Comparison of ENCODE assay signal across 30 cellular contexts in genomic region chr17:1120596-1121441, GRCh38. TPM values are rescaled to one million over a fixed set of nuclear protein-coding genes. Genes with fewer than 3 reads are reported as not detected.
A peak's percentile ranks its signal among the peaks of the same experiment; 100 is the strongest.
DNase-seq lines count a peak whose midpoint lies in the region; ATAC-seq and TF ChIP-seq lines count a peak whose summit lies in the region.
"Had no signal": no experiment of that assay in that cellular context is flagged by ENCODE, and none has a peak within 500 bp of the region (broad histone marks: within the 10 kb centered on the region; RNA-seq: fewer than 3 reads in every experiment).

No MANE protein-coding gene starts in this region.

- peaks cover 16% of the 10 kb centered on the region for H3K4me1 Mint-ChIP-seq in activated T-cell treated with anti-CD3 and anti-CD28 coated beads, Interleukin-2, amount 50 U/mL, for 72 hours (ENCODE audit: low read depth)
- peaks cover 7% of the 10 kb centered on the region for H3K4me1 Mint-ChIP-seq in activated T-cell treated with anti-CD3 and anti-CD28 coated beads, Interleukin-2, amount 50 U/mL, for 24 hours (ENCODE audit: low read depth)
- peaks cover 31% of the 10 kb centered on the region for H3K4me1 Mint-ChIP-seq in central memory CD8-positive, alpha-beta T cell

- no peak overlapping the region for H3K4me3 ChIP-seq in upper lobe of right lung
- H3K4me3 ChIP-seq: SJSA1, skin epidermis, stomach, tibial artery had no signal

- no peaks in the 10 kb centered on the region for H3K36me3 ChIP-seq in upper lobe of right lung
- H3K36me3 ChIP-seq: brain microvascular endothelial cell, SJSA1 had no signal

- H3K9me3 ChIP-seq in upper lobe of right lung = no peaks in the 10 kb centered on the region
- H3K9me3 ChIP-seq: SJSA1, stomach, tibial artery had no signal

- no peak overlapping the region for H3K4me3 Mint-ChIP-seq in activated T-cell treated with anti-CD3 and anti-CD28 coated beads, Interleukin-2, amount 50 U/mL, for 72 hours
- H3K4me3 Mint-ChIP-seq in activated T-cell treated with anti-CD3 and anti-CD28 coated beads, Interleukin-2, amount 50 U/mL, for 24 hours = no peak overlapping the region
- peak overlapping the region; percentile 35 for H3K4me3 Mint-ChIP-seq in central memory CD8-positive, alpha-beta T cell
- H3K4me3 Mint-ChIP-seq: activated T-cell treated with anti-CD3 and anti-CD28 coated beads, Interleukin-2, amount 50 U/mL, for 4 hours; B cell; H9; IgD-negative memory B cell had no signal

- no peaks in the 10 kb centered on the region for H3K27me3 ChIP-seq in upper lobe of right lung
- H3K27me3 ChIP-seq: brain microvascular endothelial cell, SJSA1, stomach, tibial artery had no signal

- no peak for DNase-seq in activated T-cell treated with anti-CD3 and anti-CD28 coated beads, Interleukin-2, amount 50 U/mL, for 72 hours
- DNase-seq in activated T-cell treated with anti-CD3 and anti-CD28 coated beads, Interleukin-2, amount 50 U/mL, for 24 hours = no peak
- peak in 1 of 2 donors; percentile 45 for DNase-seq in central memory CD8-positive, alpha-beta T cell (ENCODE audit: low spot score in 2 of 2)
- peak; percentile 75 for DNase-seq in myocyte (ENCODE audit: low read depth)
- DNase-seq in upper lobe of right lung = no peak
- no peak for DNase-seq in SW 1271 (lab: John Stamatoyannopoulos, UW)
- no peak for DNase-seq in OCI-M1 (lab: John Stamatoyannopoulos, UW)
- DNase-seq: activated CD8-positive, alpha-beta memory T cell treated with anti-CD3 and anti-CD28 coated beads for 24 hours; activated naive CD4-positive, alpha-beta T cell; activated T-cell treated with anti-CD3 and anti-CD28 coated beads, Interleukin-2, amount 50 U/mL, for 4 hours; brain microvascular endothelial cell; effector CD4-positive, alpha-beta T cell; H9; head of caudate nucleus; mesenchymal stem cell; NCI-H1105; NCI-H2029; NCI-H2227 treated with DMSO at 0.1 percent for 48 hours; NCI-H69; occipital lobe; RPMI8226; stomach; T-helper 1 cell; tibial artery had no signal

- intact Hi-C loops in upper lobe of right lung (cut with DNase I) = loop anchor here (5.0 kb wide), 1 partner anchor 61 kb away; no protein-coding TSS in a partner anchor

- H3K9me3 Mint-ChIP-seq in activated T-cell treated with anti-CD3 and anti-CD28 coated beads, Interleukin-2, amount 50 U/mL, for 72 hours = no peaks in the 10 kb centered on the region
- no peaks in the 10 kb centered on the region for H3K9me3 Mint-ChIP-seq in activated T-cell treated with anti-CD3 and anti-CD28 coated beads, Interleukin-2, amount 50 U/mL, for 24 hours
- no peaks in the 10 kb centered on the region for H3K9me3 Mint-ChIP-seq in central memory CD8-positive, alpha-beta T cell
- H3K9me3 Mint-ChIP-seq: activated T-cell treated with anti-CD3 and anti-CD28 coated beads, Interleukin-2, amount 50 U/mL, for 4 hours; IgD-negative memory B cell had no signal

- peak overlapping the region; percentile 14 for H3K27ac ChIP-seq in upper lobe of right lung
- H3K27ac ChIP-seq: brain microvascular endothelial cell, SJSA1, tibial artery had no signal

- TF ChIP-seq CTCF in upper lobe of right lung (IDR thresholded peaks at IDR 0.05) = no peak

- H3K4me1 ChIP-seq in upper lobe of right lung = peaks cover 20% of the 10 kb centered on the region

- peak; percentile 26 to 44 for ATAC-seq in activated T-cell treated with anti-CD3 and anti-CD28 coated beads, Interleukin-2, amount 50 U/mL, for 72 hours (replicated peaks in 1 of 2)
- ATAC-seq in central memory CD8-positive, alpha-beta T cell (replicated peaks; ENCODE audit: extremely low read depth, poor library complexity, severe bottlenecking) = peak; percentile 88
- no peak for ATAC-seq in upper lobe of right lung
- no peak for ATAC-seq in GM21381 (IDR thresholded peaks at IDR 0.05; ENCODE audit: unreplicated experiment)
- ATAC-seq: activated CD4-positive, CD25-positive, alpha-beta regulatory T cell treated with anti-CD3 and anti-CD28 coated beads, Interleukin-2, amount 50 U/mL, for 24 hours; activated T-cell treated with anti-CD3 and anti-CD28 coated beads, Interleukin-2, amount 50 U/mL, for 4 hours had no signal

- H3K36me3 Mint-ChIP-seq in activated T-cell treated with anti-CD3 and anti-CD28 coated beads, Interleukin-2, amount 50 U/mL, for 72 hours (ENCODE audit: insufficient read depth in 2 of 2) = no peaks in the 10 kb centered on the region
- no peaks in the 10 kb centered on the region for H3K36me3 Mint-ChIP-seq in activated T-cell treated with anti-CD3 and anti-CD28 coated beads, Interleukin-2, amount 50 U/mL, for 24 hours (ENCODE audit: low read depth)
- H3K36me3 Mint-ChIP-seq in central memory CD8-positive, alpha-beta T cell (ENCODE audit: insufficient read depth) = peaks cover 2% of the 10 kb centered on the region

- no peaks in the 10 kb centered on the region for H3K27me3 Mint-ChIP-seq in activated T-cell treated with anti-CD3 and anti-CD28 coated beads, Interleukin-2, amount 50 U/mL, for 72 hours (ENCODE audit: low read depth)
- no peaks in the 10 kb centered on the region for H3K27me3 Mint-ChIP-seq in activated T-cell treated with anti-CD3 and anti-CD28 coated beads, Interleukin-2, amount 50 U/mL, for 24 hours
- H3K27me3 Mint-ChIP-seq in central memory CD8-positive, alpha-beta T cell = no peaks in the 10 kb centered on the region
- H3K27me3 Mint-ChIP-seq: B cell, IgD-negative memory B cell had no signal

- H3K27ac Mint-ChIP-seq in activated T-cell treated with anti-CD3 and anti-CD28 coated beads, Interleukin-2, amount 50 U/mL, for 72 hours = no peak overlapping the region
- no peak overlapping the region for H3K27ac Mint-ChIP-seq in activated T-cell treated with anti-CD3 and anti-CD28 coated beads, Interleukin-2, amount 50 U/mL, for 24 hours
- H3K27ac Mint-ChIP-seq in central memory CD8-positive, alpha-beta T cell (ENCODE audit: low read depth) = peak overlapping the region; percentile 49
- H3K27ac Mint-ChIP-seq: B cell, IgD-negative memory B cell had no signal

RNA-seq across cellular contexts. Expression of gene ABR, which starts 59.0 kb away (rescaled TPM):
- total RNA-seq in activated T-cell treated with anti-CD3 and anti-CD28 coated beads, Interleukin-2, amount 50 U/mL, for 72 hours = 10 to 100 TPM; 65.8 to 70.8 TPM
- total RNA-seq in myocyte = 45.8 and 71.9 TPM in 2 replicates
- polyA plus RNA-seq in myocyte (2012) = 41.1 TPM
- total RNA-seq in upper lobe of right lung = 185 TPM

Comparison
In these comparisons a context has a peak if more than half of its experiments do, and no peak if none do; other contexts are left out.
1. ATAC-seq: peak in activated T-cell treated with anti-CD3 and anti-CD28 coated beads, Interleukin-2, amount 50 U/mL, for 72 hours (2 of 2) and central memory CD8-positive, alpha-beta T cell (single experiment); none in upper lobe of right lung (single experiment) and GM21381 (single experiment).